27 cellular contexts compared by ENCODE assay signal in genomic region chr9:9395539-9395938, GRCh38.
"Had no signal": no experiment of that assay in that cellular context is flagged by ENCODE, and none has a peak within 500 bp of the region (broad histone marks: within the 10 kb centered on the region; RNA-seq: fewer than 3 reads in every experiment).

No MANE protein-coding gene starts in this region.

- H3K4me3 ChIP-seq: hepatocyte, mucosa of descending colon, pancreas, prostate gland, skin epidermis, stomach, thoracic aorta, tibial artery, uterus had no signal

- H3K36me3 ChIP-seq: pancreas, prostate gland, stomach, thoracic aorta, tibial artery, uterus had no signal

- ATAC-seq: left cardiac atrium; left lobe of liver; mucosa of descending colon; naive thymus-derived CD4-positive, alpha-beta T cell; natural killer cell treated with Interleukin-12 subunit alpha and Interleukin-12 subunit beta and Interleukin-15 and Interleukin-18, amount 100 ng/mL, for 72 hours; pancreas; right cardiac atrium; sciatic nerve; stimulated activated naive B cell treated with anti-CD40 and anti-IgM and Interleukin-4, amounts not matched to agents 10 μg/mL and 1 μg/mL and 100 μg/mL, for 72 hours; stimulated activated naive CD8-positive, alpha-beta T cell treated with anti-CD3 and anti-CD28 coated beads, Interleukin-15, Interleukin-2, amounts not matched to agents 100 U/mL and 50 U/mL, for 24 hours had no signal

- H3K27ac ChIP-seq: hepatocyte, pancreas, prostate gland, skin epidermis, stomach, thoracic aorta, tibial artery, uterus had no signal

- H3K27me3 ChIP-seq: hepatocyte, pancreas, stomach, tibial artery, uterus had no signal

- DNase-seq: kidney glomerular epithelial cell; left cardiac atrium; midbrain; mucosa of descending colon; naive thymus-derived CD4-positive, alpha-beta T cell; nucleus accumbens; pancreas; posterior cingulate gyrus; retina; right cardiac atrium; stimulated activated CD4-positive, alpha-beta T cell treated with anti-CD3 and anti-CD28 coated beads, Interleukin-12 subunit alpha, Interleukin-12 subunit beta, amount 100 ng/mL, for 4 hours; stimulated activated CD4-positive, alpha-beta T cell treated with anti-CD3 and anti-CD28 coated beads, Interleukin-15, amount 100 ng/mL, for 24 hours; stimulated activated CD4-positive, alpha-beta T cell treated with anti-CD3 and anti-CD28 coated beads, Interleukin-2, amount 100 ng/mL, for 24 hours; stimulated activated CD4-positive, alpha-beta T cell treated with anti-CD3 and anti-CD28 coated beads, Interleukin-4, amount 100 ng/mL, for 1 hour; stimulated activated naive B cell treated with anti-CD40 and anti-IgM and Interleukin-4, amounts not matched to agents 10 μg/mL and 1 μg/mL and 100 μg/mL, for 72 hours; stimulated activated naive CD8-positive, alpha-beta T cell treated with anti-CD3 and anti-CD28 coated beads, Interleukin-15, Interleukin-2, amounts not matched to agents 100 U/mL and 50 U/mL, for 24 hours; stomach; tibial artery; trophoblast cell; uterus had no signal

- H3K9me3 ChIP-seq: mucosa of descending colon, pancreas, prostate gland, stomach, thoracic aorta, tibial artery, uterus had no signal

- H3K4me1 ChIP-seq: pancreas, prostate gland, stomach, tibial artery, uterus had no signal

- H3K4me2 ChIP-seq: hepatocyte had no signal
